Comparison of ENCODE assay signal across 8 cellular contexts in the genomic region with DNA sequence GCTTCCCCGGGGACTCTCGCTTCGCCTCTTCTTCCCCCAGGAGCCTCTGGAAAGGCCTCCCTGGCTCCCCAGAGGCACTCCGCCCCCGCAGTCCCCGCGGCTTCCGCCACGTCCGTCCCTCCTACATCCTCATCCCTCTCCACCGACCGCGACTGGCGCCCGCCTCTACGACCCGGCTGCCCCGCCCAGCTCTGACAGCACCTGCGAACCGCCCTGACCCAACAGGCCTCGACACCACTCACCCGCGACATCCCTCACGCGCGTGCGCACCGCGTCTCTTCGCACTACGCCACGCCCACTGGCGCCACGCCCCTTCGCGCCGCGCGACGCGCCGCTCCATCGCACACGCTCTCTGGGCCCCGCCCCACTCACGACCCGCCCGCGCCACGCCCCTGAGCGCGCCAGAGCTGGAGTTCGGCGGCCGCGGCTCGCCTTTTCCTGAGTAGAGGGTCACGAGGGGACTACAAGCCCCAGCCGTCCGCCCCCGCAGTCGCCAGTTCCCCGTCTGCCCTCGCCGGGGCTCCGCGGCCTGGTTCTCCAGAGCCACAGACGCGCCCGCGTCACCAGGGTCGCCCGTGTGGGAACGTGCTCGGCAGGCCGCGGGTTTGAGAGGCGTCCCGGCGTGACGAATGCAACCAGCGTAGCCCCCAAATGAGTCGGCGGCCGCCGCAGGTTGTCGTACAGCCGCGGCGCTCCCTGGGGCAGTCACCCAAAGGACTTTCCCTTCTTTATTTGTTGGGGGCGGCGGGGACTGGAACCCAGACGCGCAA. TPM values are rescaled to one million over a fixed set of nuclear protein-coding genes. Genes with fewer than 3 reads are reported as not detected.
DNase-seq lines count a peak whose midpoint lies in the region; ATAC-seq and TF ChIP-seq lines count a peak whose summit lies in the region.

No MANE protein-coding gene starts in this region.

- peaks cover 32% of the 10 kb centered on the region for H3K36me3 Mint-ChIP-seq in activated T-helper 2 cell treated with anti-CD3 and anti-CD28 coated beads, Interferon-gamma antibody, Interleukin-2, Interleukin-4, amounts not matched to agents 10 μg/mL and 5 μg/mL and 100 μg/mL, durations not matched to agents 14 hours and 24 hours and 36 hours (ENCODE audit: low read depth)
- no peaks in the 10 kb centered on the region for H3K36me3 Mint-ChIP-seq in natural killer cell treated with Interleukin-12 subunit alpha and Interleukin-12 subunit beta and Interleukin-15 and Interleukin-18, amount 100 ng/mL, for 72 hours

- peak overlapping the region; percentile 81 for H3K4me3 Mint-ChIP-seq in activated T-helper 2 cell treated with anti-CD3 and anti-CD28 coated beads, Interferon-gamma antibody, Interleukin-2, Interleukin-4, amounts not matched to agents 10 μg/mL and 5 μg/mL and 100 μg/mL, durations not matched to agents 14 hours and 24 hours and 36 hours (ENCODE audit: low read depth)
- H3K4me3 Mint-ChIP-seq in natural killer cell treated with Interleukin-12 subunit alpha and Interleukin-12 subunit beta and Interleukin-15 and Interleukin-18, amount 100 ng/mL, for 72 hours, result peak overlapping the region; percentile 91

- intact Hi-C loops in activated T-helper 2 cell treated with anti-CD3 and anti-CD28 coated beads, Interferon-gamma antibody, Interleukin-2, Interleukin-4, amounts not matched to agents 10 μg/mL and 5 μg/mL and 100 μg/mL, durations not matched to agents 14 hours and 24 hours and 36 hours (cut with micrococcal nuclease), result loop anchor here (1.0 to 2.0 kb wide), 6 partner anchors 10 to 206 kb away; a partner anchor contains a TSS

- peak; percentile 93 to 94 for ATAC-seq in natural killer cell treated with Interleukin-12 subunit alpha and Interleukin-12 subunit beta and Interleukin-15 and Interleukin-18, amount 100 ng/mL, for 72 hours

- no peaks in the 10 kb centered on the region for H3K9me3 Mint-ChIP-seq in activated T-helper 2 cell treated with anti-CD3 and anti-CD28 coated beads, Interferon-gamma antibody, Interleukin-2, Interleukin-4, amounts not matched to agents 10 μg/mL and 5 μg/mL and 100 μg/mL, durations not matched to agents 14 hours and 24 hours and 36 hours
- H3K9me3 Mint-ChIP-seq in natural killer cell treated with Interleukin-12 subunit alpha and Interleukin-12 subunit beta and Interleukin-15 and Interleukin-18, amount 100 ng/mL, for 72 hours, result no peaks in the 10 kb centered on the region

- H3K27ac Mint-ChIP-seq in activated T-helper 2 cell treated with anti-CD3 and anti-CD28 coated beads, Interferon-gamma antibody, Interleukin-2, Interleukin-4, amounts not matched to agents 10 μg/mL and 5 μg/mL and 100 μg/mL, durations not matched to agents 14 hours and 24 hours and 36 hours, result peak overlapping the region; percentile 97
- H3K27ac Mint-ChIP-seq in natural killer cell treated with Interleukin-12 subunit alpha and Interleukin-12 subunit beta and Interleukin-15 and Interleukin-18, amount 100 ng/mL, for 72 hours, result peak overlapping the region; percentile 99

- DNase-seq in ELR (ENCODE audit: low read depth) (peak; percentile 98), H7 (peak; percentile 93), LoVo (ENCODE audit: low spot score) (peak; percentile 98), RPMI8226 (peak; percentile 97), fibroblast of mammary gland (ENCODE audit: low read depth) (peak; percentile 84)
- peak; percentile 98 for DNase-seq in activated T-helper 2 cell treated with anti-CD3 and anti-CD28 coated beads, Interferon-gamma antibody, Interleukin-2, Interleukin-4, amounts not matched to agents 10 μg/mL and 5 μg/mL and 100 μg/mL, durations not matched to agents 14 hours and 24 hours and 36 hours (ENCODE audit: low spot score)
- DNase-seq in natural killer cell treated with Interleukin-12 subunit alpha and Interleukin-12 subunit beta and Interleukin-15 and Interleukin-18, amount 100 ng/mL, for 72 hours (ENCODE audit: low spot score), result peak; percentile 99
- DNase-seq in stimulated activated naive CD4-positive, alpha-beta T cell treated with Interleukin-2 at 50 U/mL for 16 hours (lab: John Stamatoyannopoulos, UW), result peak; percentile 98

- peaks cover 56% of the 10 kb centered on the region for H3K4me1 Mint-ChIP-seq in activated T-helper 2 cell treated with anti-CD3 and anti-CD28 coated beads, Interferon-gamma antibody, Interleukin-2, Interleukin-4, amounts not matched to agents 10 μg/mL and 5 μg/mL and 100 μg/mL, durations not matched to agents 14 hours and 24 hours and 36 hours (ENCODE audit: low read depth)
- H3K4me1 Mint-ChIP-seq in natural killer cell treated with Interleukin-12 subunit alpha and Interleukin-12 subunit beta and Interleukin-15 and Interleukin-18, amount 100 ng/mL, for 72 hours (ENCODE audit: low read depth in 2 of 2), result peaks cover 25 to 26% of the 10 kb centered on the region in 2 donors

- H3K36me3 ChIP-seq in H7 (replicated peaks; ENCODE audit: control insufficient read depth, insufficient read depth, low read length), result no peaks in the 10 kb centered on the region; the same call in none of the 2 replicates

- TF ChIP-seq CTCF in fibroblast of mammary gland (conservative IDR thresholded peaks at IDR 0.05; ENCODE audit: control insufficient read depth, insufficient read depth, low read depth, low read length), result no peak

- H3K27me3 Mint-ChIP-seq in activated T-helper 2 cell treated with anti-CD3 and anti-CD28 coated beads, Interferon-gamma antibody, Interleukin-2, Interleukin-4, amounts not matched to agents 10 μg/mL and 5 μg/mL and 100 μg/mL, durations not matched to agents 14 hours and 24 hours and 36 hours (ENCODE audit: low read depth), result no peaks in the 10 kb centered on the region
- H3K27me3 Mint-ChIP-seq in natural killer cell treated with Interleukin-12 subunit alpha and Interleukin-12 subunit beta and Interleukin-15 and Interleukin-18, amount 100 ng/mL, for 72 hours, result no peaks in the 10 kb centered on the region

- H3K27me3 ChIP-seq in H7 (ENCODE audit: control insufficient read depth, insufficient read depth, low read length), result no peaks in the 10 kb centered on the region; the same call in 1 of the 2 replicates

- H3K4me3 ChIP-seq in H7 (ENCODE audit: insufficient read depth, low read depth, low read length) (peak overlapping the region; percentile 71), fibroblast of mammary gland (ENCODE audit: control insufficient read depth, low read depth, low read length) (peak overlapping the region; percentile 63)

RNA-seq across cellular contexts. Expression of a gene that starts 56.2 kb away (rescaled TPM):
- 3.5 and 5.7 TPM in 2 replicates for total RNA-seq in H7 (2014; rRNA removed; shearing (Covaris generic))
- 10.5 and 16.1 TPM in 2 replicates for total RNA-seq in activated T-helper 2 cell treated with anti-CD3 and anti-CD28 coated beads, Interferon-gamma antibody, Interleukin-2, Interleukin-4, amounts not matched to agents 10 μg/mL and 5 μg/mL and 100 μg/mL, durations not matched to agents 14 hours and 24 hours and 36 hours
- 1 to 10 TPM; 7.0 to 8.5 TPM for total RNA-seq in natural killer cell treated with Interleukin-12 subunit alpha and Interleukin-12 subunit beta and Interleukin-15 and Interleukin-18, amount 100 ng/mL, for 72 hours

Comparison
In these comparisons a context has a peak if more than half of its experiments do, and no peak if none do; other contexts are left out.
1. Peak in every context shown above with its lines: DNase-seq, ATAC-seq and H3K4me3 ChIP-seq.